1 cellular context compared by ENCODE assay signal in genomic region chr5:141691286-141691866, GRCh38.
TF ChIP-seq lines count a peak whose summit lies in the region.

No MANE protein-coding gene starts in this region.

TF ChIP-seq in K562, 482 proteins besides CTCF, POLR2A, EP300 and RAD21 (continues in another document):
- TF ChIP-seq, protein P1, sequence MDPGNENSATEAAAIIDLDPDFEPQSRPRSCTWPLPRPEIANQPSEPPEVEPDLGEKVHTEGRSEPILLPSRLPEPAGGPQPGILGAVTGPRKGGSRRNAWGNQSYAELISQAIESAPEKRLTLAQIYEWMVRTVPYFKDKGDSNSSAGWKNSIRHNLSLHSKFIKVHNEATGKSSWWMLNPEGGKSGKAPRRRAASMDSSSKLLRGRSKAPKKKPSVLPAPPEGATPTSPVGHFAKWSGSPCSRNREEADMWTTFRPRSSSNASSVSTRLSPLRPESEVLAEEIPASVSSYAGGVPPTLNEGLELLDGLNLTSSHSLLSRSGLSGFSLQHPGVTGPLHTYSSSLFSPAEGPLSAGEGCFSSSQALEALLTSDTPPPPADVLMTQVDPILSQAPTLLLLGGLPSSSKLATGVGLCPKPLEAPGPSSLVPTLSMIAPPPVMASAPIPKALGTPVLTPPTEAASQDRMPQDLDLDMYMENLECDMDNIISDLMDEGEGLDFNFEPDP (CRISPR knock-in tag; IDR thresholded peaks at IDR 0.05): no peak
- TF ChIP-seq HNRNPUL1 (IDR thresholded peaks at IDR 0.05; ENCODE audit: low read length) (no peak; the same call in 1 of the 2 replicates), ZNF507 (tag; conservative IDR thresholded peaks at IDR 0.05) (no peak), CHD2 (IDR thresholded peaks at IDR 0.05; ENCODE audit: low read depth, low read length) (no peak), RHOXF2B (CRISPR knock-in tag; conservative IDR thresholded peaks at IDR 0.05) (no peak), TEAD1 (CRISPR knock-in tag; IDR thresholded peaks at IDR 0.05) (peak; percentile 29 to 96; a peak in 3 of 4 replicates), POU5F1 (IDR thresholded peaks at IDR 0.05; ENCODE audit: borderline replicate concordance, low read depth, low read length, partially characterized antibody) (no peak), PTRF (tag; IDR thresholded peaks at IDR 0.05) (no peak), KHSRP (IDR thresholded peaks at IDR 0.05) (no peak), CC2D1A (IDR thresholded peaks at IDR 0.05) (peak; percentile 31; the same call in 1 of the 2 replicates), HNRNPK (IDR thresholded peaks at IDR 0.05; ENCODE audit: low read depth, low read length, poor library complexity, severe bottlenecking) (no peak), ATF7 (IDR thresholded peaks at IDR 0.05) (0 out of 2 replicates have a peak, but pooled peaks have one; percentile 61), ASH1L (IDR thresholded peaks at IDR 0.05; ENCODE audit: borderline replicate concordance, low read depth, partially characterized antibody) (no peak), RNF2 (IDR thresholded peaks at IDR 0.05) (peak; percentile 96), NCOA2 (IDR thresholded peaks at IDR 0.05; ENCODE audit: partially characterized antibody in 2 of 2) (peak in 1 of 2 experiments; percentile 19), NFIC (IDR thresholded peaks at IDR 0.05) (peak; percentile 81), E4F1 (CRISPR knock-in tag; IDR thresholded peaks at IDR 0.05; ENCODE audit: borderline replicate concordance) (no peak), GTF2E2 (tag; IDR thresholded peaks at IDR 0.05) (peak; percentile 72), EP400 (IDR thresholded peaks at IDR 0.05) (no peak), HNRNPL (IDR thresholded peaks at IDR 0.05; ENCODE audit: low read depth, low read length) (no peak), ZC3H4 (CRISPR knock-in tag; IDR thresholded peaks at IDR 0.05; ENCODE audit: borderline replicate concordance) (no peak), CXXC5 (CRISPR knock-in tag; IDR thresholded peaks at IDR 0.05) (no peak), RBM25 (IDR thresholded peaks at IDR 0.05; ENCODE audit: low read depth, low read length, severe bottlenecking) (no peak), ZNF75A (CRISPR knock-in tag; IDR thresholded peaks at IDR 0.05) (no peak), TEAD2 (tag; IDR thresholded peaks at IDR 0.05) (no peak), RFX5 (IDR thresholded peaks at IDR 0.05; ENCODE audit: low read depth, low read length) (no peak), CBX5 (IDR thresholded peaks at IDR 0.05; ENCODE audit: borderline replicate concordance, low read depth) (no peak), CCNT2 (IDR thresholded peaks at IDR 0.05; ENCODE audit: borderline replicate concordance, extremely low read depth, insufficient read length, low read depth, low read length) (peak; percentile 81), SETDB1 (IDR thresholded peaks at IDR 0.05; ENCODE audit: low read length) (no peak), ZZZ3 (IDR thresholded peaks at IDR 0.05) (no peak), NR1H2 (CRISPR knock-in tag; IDR thresholded peaks at IDR 0.05) (no peak), GATAD2B (IDR thresholded peaks at IDR 0.05; ENCODE audit: borderline replicate concordance) (peak; percentile 45; the same call in 1 of the 2 replicates), ZNF589 (CRISPR knock-in tag; IDR thresholded peaks at IDR 0.05; ENCODE audit: low read depth) (peak; percentile 69), ATF1 (CRISPR knock-in tag; IDR thresholded peaks at IDR 0.05) (no peak), ATF1 (tag; IDR thresholded peaks at IDR 0.05) (peak; percentile 43; the same call in 1 of the 2 replicates), PCBP2 (IDR thresholded peaks at IDR 0.05; ENCODE audit: low read depth, low read length, poor library complexity, severe bottlenecking) (no peak), TRIM28 (IDR thresholded peaks at IDR 0.05) (no peak), HNRNPLL (IDR thresholded peaks at IDR 0.05; ENCODE audit: low read depth, low read length, poor library complexity, severe bottlenecking) (no peak), FOXJ2 (tag; IDR thresholded peaks at IDR 0.05) (no peak), MCM5 (IDR thresholded peaks at IDR 0.05; ENCODE audit: low read depth) (no peak), NEUROD1 (IDR thresholded peaks at IDR 0.05; ENCODE audit: borderline replicate concordance, low read depth, low read length, partially characterized antibody) (peak; percentile 86), TEAD4 (IDR thresholded peaks at IDR 0.05; ENCODE audit: low read length) (peak; percentile 94), TEAD4 (CRISPR knock-in tag; IDR thresholded peaks at IDR 0.05; ENCODE audit: borderline replicate concordance) (no peak), VEZF1 (CRISPR knock-in tag; IDR thresholded peaks at IDR 0.05) (peak; percentile 70), SNRNP70 (optimal IDR thresholded peaks at IDR 0.05; ENCODE audit: low read depth, low read length) (no peak), SIRT6 (IDR thresholded peaks at IDR 0.05; ENCODE audit: low read depth, low read length) (no peak), RCOR1 (IDR thresholded peaks at IDR 0.05; ENCODE audit: borderline replicate concordance in 1 of 2, low read depth in 2 of 2, low read length in 2 of 2) (peak in 1 of 2 experiments; percentile 77; a peak in 1 of 4 replicates), HNRNPH1 (optimal IDR thresholded peaks at IDR 0.05; ENCODE audit: low read depth, low read length) (no peak), ZSCAN32 (CRISPR knock-in tag; IDR thresholded peaks at IDR 0.05) (no peak), ZNF655 (CRISPR knock-in tag; IDR thresholded peaks at IDR 0.05) (no peak)
- TF ChIP-seq, protein P2, sequence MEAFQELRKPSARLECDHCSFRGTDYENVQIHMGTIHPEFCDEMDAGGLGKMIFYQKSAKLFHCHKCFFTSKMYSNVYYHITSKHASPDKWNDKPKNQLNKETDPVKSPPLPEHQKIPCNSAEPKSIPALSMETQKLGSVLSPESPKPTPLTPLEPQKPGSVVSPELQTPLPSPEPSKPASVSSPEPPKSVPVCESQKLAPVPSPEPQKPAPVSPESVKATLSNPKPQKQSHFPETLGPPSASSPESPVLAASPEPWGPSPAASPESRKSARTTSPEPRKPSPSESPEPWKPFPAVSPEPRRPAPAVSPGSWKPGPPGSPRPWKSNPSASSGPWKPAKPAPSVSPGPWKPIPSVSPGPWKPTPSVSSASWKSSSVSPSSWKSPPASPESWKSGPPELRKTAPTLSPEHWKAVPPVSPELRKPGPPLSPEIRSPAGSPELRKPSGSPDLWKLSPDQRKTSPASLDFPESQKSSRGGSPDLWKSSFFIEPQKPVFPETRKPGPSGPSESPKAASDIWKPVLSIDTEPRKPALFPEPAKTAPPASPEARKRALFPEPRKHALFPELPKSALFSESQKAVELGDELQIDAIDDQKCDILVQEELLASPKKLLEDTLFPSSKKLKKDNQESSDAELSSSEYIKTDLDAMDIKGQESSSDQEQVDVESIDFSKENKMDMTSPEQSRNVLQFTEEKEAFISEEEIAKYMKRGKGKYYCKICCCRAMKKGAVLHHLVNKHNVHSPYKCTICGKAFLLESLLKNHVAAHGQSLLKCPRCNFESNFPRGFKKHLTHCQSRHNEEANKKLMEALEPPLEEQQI (IDR thresholded peaks at IDR 0.05): no peak
- TF ChIP-seq, protein P3, sequence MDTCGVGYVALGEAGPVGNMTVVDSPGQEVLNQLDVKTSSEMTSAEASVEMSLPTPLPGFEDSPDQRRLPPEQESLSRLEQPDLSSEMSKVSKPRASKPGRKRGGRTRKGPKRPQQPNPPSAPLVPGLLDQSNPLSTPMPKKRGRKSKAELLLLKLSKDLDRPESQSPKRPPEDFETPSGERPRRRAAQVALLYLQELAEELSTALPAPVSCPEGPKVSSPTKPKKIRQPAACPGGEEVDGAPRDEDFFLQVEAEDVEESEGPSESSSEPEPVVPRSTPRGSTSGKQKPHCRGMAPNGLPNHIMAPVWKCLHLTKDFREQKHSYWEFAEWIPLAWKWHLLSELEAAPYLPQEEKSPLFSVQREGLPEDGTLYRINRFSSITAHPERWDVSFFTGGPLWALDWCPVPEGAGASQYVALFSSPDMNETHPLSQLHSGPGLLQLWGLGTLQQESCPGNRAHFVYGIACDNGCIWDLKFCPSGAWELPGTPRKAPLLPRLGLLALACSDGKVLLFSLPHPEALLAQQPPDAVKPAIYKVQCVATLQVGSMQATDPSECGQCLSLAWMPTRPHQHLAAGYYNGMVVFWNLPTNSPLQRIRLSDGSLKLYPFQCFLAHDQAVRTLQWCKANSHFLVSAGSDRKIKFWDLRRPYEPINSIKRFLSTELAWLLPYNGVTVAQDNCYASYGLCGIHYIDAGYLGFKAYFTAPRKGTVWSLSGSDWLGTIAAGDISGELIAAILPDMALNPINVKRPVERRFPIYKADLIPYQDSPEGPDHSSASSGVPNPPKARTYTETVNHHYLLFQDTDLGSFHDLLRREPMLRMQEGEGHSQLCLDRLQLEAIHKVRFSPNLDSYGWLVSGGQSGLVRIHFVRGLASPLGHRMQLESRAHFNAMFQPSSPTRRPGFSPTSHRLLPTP (IDR thresholded peaks at IDR 0.05; ENCODE audit: borderline replicate concordance, extremely low read depth, insufficient read length): no peak
- TF ChIP-seq, protein P4, sequence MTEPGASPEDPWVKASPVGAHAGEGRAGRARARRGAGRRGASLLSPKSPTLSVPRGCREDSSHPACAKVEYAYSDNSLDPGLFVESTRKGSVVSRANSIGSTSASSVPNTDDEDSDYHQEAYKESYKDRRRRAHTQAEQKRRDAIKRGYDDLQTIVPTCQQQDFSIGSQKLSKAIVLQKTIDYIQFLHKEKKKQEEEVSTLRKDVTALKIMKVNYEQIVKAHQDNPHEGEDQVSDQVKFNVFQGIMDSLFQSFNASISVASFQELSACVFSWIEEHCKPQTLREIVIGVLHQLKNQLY (CRISPR knock-in tag; conservative IDR thresholded peaks at IDR 0.05): no peak
- TF ChIP-seq, protein P5, sequence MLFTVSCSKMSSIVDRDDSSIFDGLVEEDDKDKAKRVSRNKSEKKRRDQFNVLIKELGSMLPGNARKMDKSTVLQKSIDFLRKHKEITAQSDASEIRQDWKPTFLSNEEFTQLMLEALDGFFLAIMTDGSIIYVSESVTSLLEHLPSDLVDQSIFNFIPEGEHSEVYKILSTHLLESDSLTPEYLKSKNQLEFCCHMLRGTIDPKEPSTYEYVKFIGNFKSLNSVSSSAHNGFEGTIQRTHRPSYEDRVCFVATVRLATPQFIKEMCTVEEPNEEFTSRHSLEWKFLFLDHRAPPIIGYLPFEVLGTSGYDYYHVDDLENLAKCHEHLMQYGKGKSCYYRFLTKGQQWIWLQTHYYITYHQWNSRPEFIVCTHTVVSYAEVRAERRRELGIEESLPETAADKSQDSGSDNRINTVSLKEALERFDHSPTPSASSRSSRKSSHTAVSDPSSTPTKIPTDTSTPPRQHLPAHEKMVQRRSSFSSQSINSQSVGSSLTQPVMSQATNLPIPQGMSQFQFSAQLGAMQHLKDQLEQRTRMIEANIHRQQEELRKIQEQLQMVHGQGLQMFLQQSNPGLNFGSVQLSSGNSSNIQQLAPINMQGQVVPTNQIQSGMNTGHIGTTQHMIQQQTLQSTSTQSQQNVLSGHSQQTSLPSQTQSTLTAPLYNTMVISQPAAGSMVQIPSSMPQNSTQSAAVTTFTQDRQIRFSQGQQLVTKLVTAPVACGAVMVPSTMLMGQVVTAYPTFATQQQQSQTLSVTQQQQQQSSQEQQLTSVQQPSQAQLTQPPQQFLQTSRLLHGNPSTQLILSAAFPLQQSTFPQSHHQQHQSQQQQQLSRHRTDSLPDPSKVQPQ (CRISPR knock-in tag; IDR thresholded peaks at IDR 0.05; ENCODE audit: borderline replicate concordance): no peak
- TF ChIP-seq, protein P6, sequence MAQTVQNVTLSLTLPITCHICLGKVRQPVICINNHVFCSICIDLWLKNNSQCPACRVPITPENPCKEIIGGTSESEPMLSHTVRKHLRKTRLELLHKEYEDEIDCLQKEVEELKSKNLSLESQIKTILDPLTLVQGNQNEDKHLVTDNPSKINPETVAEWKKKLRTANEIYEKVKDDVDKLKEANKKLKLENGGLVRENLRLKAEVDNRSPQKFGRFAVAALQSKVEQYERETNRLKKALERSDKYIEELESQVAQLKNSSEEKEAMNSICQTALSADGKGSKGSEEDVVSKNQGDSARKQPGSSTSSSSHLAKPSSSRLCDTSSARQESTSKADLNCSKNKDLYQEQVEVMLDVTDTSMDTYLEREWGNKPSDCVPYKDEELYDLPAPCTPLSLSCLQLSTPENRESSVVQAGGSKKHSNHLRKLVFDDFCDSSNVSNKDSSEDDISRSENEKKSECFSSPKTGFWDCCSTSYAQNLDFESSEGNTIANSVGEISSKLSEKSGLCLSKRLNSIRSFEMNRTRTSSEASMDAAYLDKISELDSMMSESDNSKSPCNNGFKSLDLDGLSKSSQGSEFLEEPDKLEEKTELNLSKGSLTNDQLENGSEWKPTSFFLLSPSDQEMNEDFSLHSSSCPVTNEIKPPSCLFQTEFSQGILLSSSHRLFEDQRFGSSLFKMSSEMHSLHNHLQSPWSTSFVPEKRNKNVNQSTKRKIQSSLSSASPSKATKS (CRISPR knock-in tag; IDR thresholded peaks at IDR 0.05): no peak
